Comparison of ENCODE assay signal across 8 cellular contexts in genomic region chrX:23784487-23785301, GRCh38. TPM values are rescaled to one million over a fixed set of nuclear protein-coding genes. Genes with fewer than 3 reads are reported as not detected.
DNase-seq lines count a peak whose midpoint lies in the region; ATAC-seq, FAIRE-seq and TF ChIP-seq lines count a peak whose summit lies in the region.
"Had no signal": no experiment of that assay in that cellular context is flagged by ENCODE, and none has a peak within 500 bp of the region (broad histone marks: within the 10 kb centered on the region; RNA-seq: fewer than 3 reads in every experiment).

No MANE protein-coding gene starts in this region.

- no peaks in the 10 kb centered on the region for H3K9me3 Mint-ChIP-seq in nephron progenitor cell

- H3K36me3 ChIP-seq in Panc1 (ENCODE audit: control insufficient read depth, insufficient read depth, low read length) = peaks cover 3% of the 10 kb centered on the region; the same call in 1 of the 2 replicates
- H3K36me3 ChIP-seq in duodenal mucosa (ENCODE audit: control insufficient read depth in 1 of 2, insufficient read depth in 2 of 2, low read length in 2 of 2) = peaks cover 9 to 10% of the 10 kb centered on the region in 2 donors

- H3K27ac Mint-ChIP-seq in nephron progenitor cell = peak overlapping the region; percentile 71

- peak overlapping the region; percentile 88 to 100 for H3K9ac ChIP-seq in duodenal mucosa (ENCODE audit: low read depth in 1 of 2, low read length in 2 of 2)

- no peaks in the 10 kb centered on the region for H3K9me3 ChIP-seq in Panc1 (ENCODE audit: control insufficient read depth, insufficient read depth, low read depth, low read length)
- no peaks in the 10 kb centered on the region for H3K9me3 ChIP-seq in duodenal mucosa (ENCODE audit: control insufficient read depth in 1 of 2, low read length in 2 of 2)

- CTCF ChIA-PET in Panc1 (lab: Charles Lee) = no interaction called here

- H3K4me1 Mint-ChIP-seq in nephron progenitor cell = peaks cover 48% of the 10 kb centered on the region

- H3K27me3 Mint-ChIP-seq in nephron progenitor cell (ENCODE audit: low read depth, poor library complexity) = peaks cover 3% of the 10 kb centered on the region

- intact Hi-C loops in Panc1 (cut with micrococcal nuclease; ENCODE audit: unreplicated experiment) (loop anchor here (2.0 kb wide), 1 partner anchor 116 kb away; no protein-coding TSS in a partner anchor), posterior cingulate gyrus (cut with DNase I) (no loop called here)

- TF ChIP-seq CTCF in Panc1 (IDR thresholded peaks at IDR 0.05) (no peak), nephron progenitor cell (IDR thresholded peaks at IDR 0.05) (no peak)

- H3K4me3 Mint-ChIP-seq in nephron progenitor cell = peak overlapping the region; percentile 99

- DNase-seq in GM19239 (ENCODE audit: insufficient read length, low spot score) (no peak), Panc1 (ENCODE audit: low read depth, low spot score) (no peak), nephron progenitor cell (no peak), posterior cingulate gyrus (no peak)

- H3K27me3 ChIP-seq in Panc1 (ENCODE audit: control insufficient read depth, insufficient read depth, low read length) (no peaks in the 10 kb centered on the region), duodenal mucosa (ENCODE audit: control insufficient read depth in 1 of 2, insufficient read depth in 2 of 2, low read length in 2 of 2) (no peaks in the 10 kb centered on the region)

- in situ Hi-C loops in Panc1 (cut with HindIII; ENCODE audit: low pct_unique_long_range_greater_than_20kb, low sequenced_read_pairs) = no loop called here

- ATAC-seq in Panc1 (no peak), HG02623 (IDR thresholded peaks at IDR 0.05; ENCODE audit: unreplicated experiment) (no peak), GM18520 (IDR thresholded peaks at IDR 0.05; ENCODE audit: unreplicated experiment) (no peak)

- peak; percentile 11 for FAIRE-seq in GM19239 (lab: Jason Lieb, UNC)
- FAIRE-seq: colon had no signal

- peaks cover 33% of the 10 kb centered on the region for H3K36me3 Mint-ChIP-seq in nephron progenitor cell (ENCODE audit: low read depth)

- H3K4me3 ChIP-seq in Panc1 (ENCODE audit: low read depth in 2 of 2, low read length in 2 of 2) (peak overlapping the region; percentile 62 to 79), duodenal mucosa (ENCODE audit: low read depth in 1 of 2, low read length in 2 of 2) (peak overlapping the region; percentile 88 to 90)

- BruUV-seq in Panc1 (replicated peaks; lab: Mats Ljungman, UMichigan) = TSS peak; percentile 90

- POLR2A ChIA-PET in Panc1 (lab: Charles Lee) = interaction anchor here (0.6 to 0.7 kb wide), 3 partner anchors 15 to 402 kb away, joined by 3 to 7 read pairs (median 4); no protein-coding TSS in a partner anchor

- H3K4me1 ChIP-seq in Panc1 (ENCODE audit: control insufficient read depth, insufficient read depth, low read length) (no peaks in the 10 kb centered on the region), duodenal mucosa (ENCODE audit: control insufficient read depth in 1 of 2, insufficient read depth in 2 of 2, low read length in 2 of 2) (peaks cover 3 to 5% of the 10 kb centered on the region in 2 donors)

- H3K27ac ChIP-seq in Panc1 (ENCODE audit: low read length) (peak overlapping the region; percentile 81), duodenal mucosa (ENCODE audit: low read depth, low read length) (peak overlapping the region; percentile 93)

RNA-seq across cellular contexts. Expression of gene SAT1, which starts 1.7 kb away (rescaled TPM):
- 173 TPM for total RNA-seq in Panc1 (2021; ENCODE audit: unreplicated experiment)
- 215 TPM for polyA plus RNA-seq in Panc1 (2012; ENCODE audit: insufficient read length)

RNA-seq across cellular contexts. Expression of gene ACOT9, which starts 41.6 kb away (rescaled TPM):
- total RNA-seq in Panc1 (2021; ENCODE audit: unreplicated experiment) = 44.5 TPM
- 28.7 TPM for polyA plus RNA-seq in Panc1 (2012; ENCODE audit: insufficient read length)
